ENCODE assay signal across 20 cellular contexts in the genomic region with DNA sequence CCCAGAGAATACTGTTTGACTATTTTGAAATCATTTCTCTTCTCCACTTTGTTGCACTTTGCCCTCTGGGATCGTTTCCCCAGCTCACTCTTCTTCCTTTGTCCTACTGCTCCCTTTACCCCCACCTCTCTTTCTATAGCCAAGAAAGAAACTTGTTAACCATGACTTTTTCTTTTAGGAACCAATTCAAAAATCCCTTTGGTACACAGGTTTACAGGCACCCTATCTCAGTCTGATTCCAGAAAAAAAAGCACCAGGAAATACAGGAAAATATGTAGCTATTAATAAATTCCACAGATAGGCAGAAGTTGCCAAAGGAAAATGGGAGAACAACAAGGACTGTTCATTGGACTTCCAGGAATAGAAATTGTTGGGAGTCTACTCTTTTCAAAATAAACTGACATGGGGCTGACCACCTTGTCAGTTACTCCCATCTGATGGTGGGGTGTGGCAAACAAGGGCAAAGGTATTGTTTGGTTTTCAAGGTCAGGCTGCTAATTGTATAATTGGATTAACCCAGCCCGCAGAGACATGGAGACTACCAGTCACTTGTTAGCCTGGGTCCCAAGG.
A peak's percentile ranks its signal among the peaks of the same experiment; 100 is the strongest.
DNase-seq lines count a peak whose midpoint lies in the region; ATAC-seq and TF ChIP-seq lines count a peak whose summit lies in the region.
"Had no signal": no experiment of that assay in that cellular context is flagged by ENCODE, and none has a peak within 500 bp of the region (broad histone marks: within the 10 kb centered on the region; RNA-seq: fewer than 3 reads in every experiment).

No MANE protein-coding gene starts in this region.

- H3K4me3 Mint-ChIP-seq in activated naive CD4-positive, alpha-beta T cell treated with anti-CD3 and anti-CD28 coated beads, Interleukin-2, amount 10 ng/mL, durations not matched to agents 7 days and 5 days, result no peak overlapping the region
- H3K4me3 Mint-ChIP-seq: CD4-positive, alpha-beta T cell had no signal

- peaks cover 15% of the 10 kb centered on the region for H3K27me3 Mint-ChIP-seq in activated naive CD4-positive, alpha-beta T cell treated with anti-CD3 and anti-CD28 coated beads, Interleukin-2, amount 10 ng/mL, durations not matched to agents 7 days and 5 days
- H3K27me3 Mint-ChIP-seq: CD4-positive, alpha-beta T cell had no signal

- H3K27ac Mint-ChIP-seq in activated naive CD4-positive, alpha-beta T cell treated with anti-CD3 and anti-CD28 coated beads, Interleukin-2, amount 10 ng/mL, durations not matched to agents 7 days and 5 days, result peak overlapping the region; percentile 50
- H3K27ac Mint-ChIP-seq: activated T-helper 2 cell treated with anti-CD3 and anti-CD28 coated beads, Interferon-gamma antibody, Interleukin-2, Interleukin-4, amounts not matched to agents 10 μg/mL and 5 μg/mL and 100 μg/mL, durations not matched to agents 14 hours and 24 hours and 36 hours; CD4-positive, alpha-beta T cell had no signal

- no peak for TF ChIP-seq CTCF in fibroblast of mammary gland (conservative IDR thresholded peaks at IDR 0.05; ENCODE audit: control insufficient read depth, insufficient read depth, low read depth, low read length)

- ATAC-seq in sciatic nerve, result peak; percentile 46
- ATAC-seq: foreskin keratinocyte had no signal

- peaks cover 69% of the 10 kb centered on the region for H3K4me1 Mint-ChIP-seq in activated naive CD4-positive, alpha-beta T cell treated with anti-CD3 and anti-CD28 coated beads, Interleukin-2, amount 10 ng/mL, durations not matched to agents 7 days and 5 days

- intact Hi-C loops in sciatic nerve (cut with DNase I), result loop anchor here (10.0 kb wide), 1 partner anchor 335 kb away; no protein-coding TSS in a partner anchor

- H3K4me3 ChIP-seq in fibroblast of mammary gland (ENCODE audit: control insufficient read depth, low read depth, low read length), result no peak overlapping the region
- H3K4me3 ChIP-seq: PC-9, suprapubic skin had no signal

- H3K9me3 Mint-ChIP-seq in activated naive CD4-positive, alpha-beta T cell treated with anti-CD3 and anti-CD28 coated beads, Interleukin-2, amount 10 ng/mL, durations not matched to agents 7 days and 5 days, result peaks cover 13% of the 10 kb centered on the region
- H3K9me3 Mint-ChIP-seq: CD4-positive, alpha-beta T cell had no signal

- H3K36me3 Mint-ChIP-seq in activated naive CD4-positive, alpha-beta T cell treated with anti-CD3 and anti-CD28 coated beads, Interleukin-2, amount 10 ng/mL, durations not matched to agents 7 days and 5 days, result peaks cover 42% of the 10 kb centered on the region

- in situ Hi-C loops in G401 (cut with HindIII; ENCODE audit: low sequenced_read_pairs), result no loop called here

- CTCF ChIA-PET in activated naive CD4-positive, alpha-beta T cell treated with anti-CD3 and anti-CD28 coated beads, Interleukin-2, amount 10 ng/mL, durations not matched to agents 7 days and 5 days (lab: Charles Lee), result interaction anchor here (1.1 to 3.0 kb wide), 4 partner anchors 53 to 342 kb away, joined by 3 to 20 read pairs (median 4); no protein-coding TSS in a partner anchor

- no peak for DNase-seq in activated naive CD4-positive, alpha-beta T cell treated with anti-CD3 and anti-CD28 coated beads, Interleukin-2, amount 10 ng/mL, durations not matched to agents 7 days and 5 days
- no peak for DNase-seq in activated naive CD4-positive, alpha-beta T cell treated with Interleukin-2 at 50 U/mL for 16 hours
- DNase-seq in NCI-H82 (lab: John Stamatoyannopoulos, UW), result peak; percentile 75
- peak; percentile 22 for DNase-seq in fibroblast of mammary gland (ENCODE audit: low read depth)
- no peak for DNase-seq in sciatic nerve (ENCODE audit: low spot score)
- DNase-seq in DMS114 treated with DMSO at 0.1 percent for 48 hours (lab: John Stamatoyannopoulos, UW; ENCODE audit: unreplicated experiment), result no peak
- DNase-seq in G401 (ENCODE audit: low spot score), result no peak
- DNase-seq in NCI-H526 (lab: John Stamatoyannopoulos, UW), result no peak
- DNase-seq: ACHN; CD4-positive, alpha-beta T cell; DMS79 treated with DMSO at 0.1 percent for 48 hours; foreskin keratinocyte; KG1; NCI-H1048; NCI-H2107; NCI-H510A; PC-9; stimulated activated CD4-positive, alpha-beta T cell treated with anti-CD3 and anti-CD28 coated beads, Interleukin-12 subunit alpha, Interleukin-12 subunit beta, amount 100 ng/mL, for 4 hours had no signal

Comparison
In these comparisons a context has a peak if more than half of its experiments do, and no peak if none do; other contexts are left out.
1. DNase-seq: peak in NCI-H82 (single experiment) and fibroblast of mammary gland (single experiment); none in activated naive CD4-positive, alpha-beta T cell treated with anti-CD3 and anti-CD28 coated beads, Interleukin-2, amount 10 ng/mL, durations not matched to agents 7 days and 5 days (single experiment), activated naive CD4-positive, alpha-beta T cell treated with Interleukin-2 at 50 U/mL for 16 hours (single experiment), sciatic nerve (single experiment), DMS114 treated with DMSO at 0.1 percent for 48 hours (single experiment), G401 (single experiment) and NCI-H526 (0 of 2).